Comparison of ENCODE assay signal across 9 cellular contexts in genomic region chr4:98663226-98664006, GRCh38. TPM values are rescaled to one million over a fixed set of nuclear protein-coding genes. Genes with fewer than 3 reads are reported as not detected.
DNase-seq lines count a peak whose midpoint lies in the region; ATAC-seq and TF ChIP-seq lines count a peak whose summit lies in the region.
"Had no signal": no experiment of that assay in that cellular context is flagged by ENCODE, and none has a peak within 500 bp of the region (broad histone marks: within the 10 kb centered on the region; RNA-seq: fewer than 3 reads in every experiment).

No MANE protein-coding gene starts in this region.

- H3K36me3 Mint-ChIP-seq in activated CD8-positive, alpha-beta T cell treated with anti-CD3 and anti-CD28 coated beads for 36 hours (ENCODE audit: low read depth) = no peaks in the 10 kb centered on the region
- H3K36me3 Mint-ChIP-seq in memory B cell = no peaks in the 10 kb centered on the region
- H3K36me3 Mint-ChIP-seq: brain had no signal

- DNase-seq in activated CD8-positive, alpha-beta T cell treated with anti-CD3 and anti-CD28 coated beads for 36 hours = peak; percentile 90
- DNase-seq in memory B cell (ENCODE audit: low spot score in 2 of 2) (peak; percentile 49 to 56), DMS153 (lab: John Stamatoyannopoulos, UW) (no peak), NCI-H510A treated with DMSO at 0.1 percent for 48 hours (lab: John Stamatoyannopoulos, UW) (no peak), NCI-H524 treated with DMSO at 0.1 percent for 48 hours (lab: John Stamatoyannopoulos, UW) (no peak)

- POLR2A ChIA-PET in activated CD8-positive, alpha-beta T cell treated with anti-CD3 and anti-CD28 coated beads for 36 hours (lab: Charles Lee) = interaction anchor here (0.5 to 1.4 kb wide), 10 partner anchors 21 to 266 kb away, joined by 3 to 5 read pairs (median 4); partner anchors contain the start of gene EIF4E

- peak overlapping the region in 7 of 11 experiments; percentile 16 to 65 (median 57); a peak in 13 of 22 replicates for H3K27ac ChIP-seq in BLaER1 treated with 17β-estradiol and CSF1 and Interleukin-3, amounts not matched to agents 10 nM and 100 nM

- peak overlapping the region; percentile 32 to 78 (median 66); a peak in 20 of 22 replicates for H3K4me2 ChIP-seq in BLaER1 treated with 17β-estradiol and CSF1 and Interleukin-3, amounts not matched to agents 10 nM and 100 nM

- no peaks in the 10 kb centered on the region for H4K20me1 ChIP-seq in BLaER1 treated with 17β-estradiol and CSF1 and Interleukin-3, amounts not matched to agents 10 nM and 100 nM

- ATAC-seq in GM19455 (IDR thresholded peaks at IDR 0.05; ENCODE audit: unreplicated experiment) (peak; percentile 66), HG03469 (IDR thresholded peaks at IDR 0.05; ENCODE audit: unreplicated experiment) (peak; percentile 71), memory B cell (ENCODE audit: low read depth) (peak; percentile 72)
- ATAC-seq in activated CD8-positive, alpha-beta T cell treated with anti-CD3 and anti-CD28 coated beads for 36 hours = peak; percentile 72

- intact Hi-C loops in activated CD8-positive, alpha-beta T cell treated with anti-CD3 and anti-CD28 coated beads for 36 hours (cut with micrococcal nuclease) = loop anchor here (1.0 to 5.0 kb wide), 4 partner anchors 61 to 264 kb away; partner anchors contain the start of gene EIF4E

- peak overlapping the region in 5 of 11 experiments; percentile 22 to 49 (median 30); a peak in 5 of 22 replicates for H3K9ac ChIP-seq in BLaER1 treated with 17β-estradiol and CSF1 and Interleukin-3, amounts not matched to agents 10 nM and 100 nM

- no peaks in the 10 kb centered on the region for H3K27me3 ChIP-seq in BLaER1 treated with 17β-estradiol and CSF1 and Interleukin-3, amounts not matched to agents 10 nM and 100 nM

- H3K4me3 ChIP-seq in BLaER1 treated with 17β-estradiol and CSF1 and Interleukin-3, amounts not matched to agents 10 nM and 100 nM = peak overlapping the region in 1 of 10 experiments; percentile 21; a peak in 2 of 20 replicates

- no peaks in the 10 kb centered on the region for H3K27me3 Mint-ChIP-seq in activated CD8-positive, alpha-beta T cell treated with anti-CD3 and anti-CD28 coated beads for 36 hours
- no peaks in the 10 kb centered on the region for H3K27me3 Mint-ChIP-seq in memory B cell
- H3K27me3 Mint-ChIP-seq: brain had no signal

- peaks cover 17 to 46% (median 37%) of the 10 kb centered on the region in 11 experiments for H3K9me3 ChIP-seq in BLaER1 treated with 17β-estradiol and CSF1 and Interleukin-3, amounts not matched to agents 10 nM and 100 nM (replicated peaks in 1 of 11)

- peaks cover 2% of the 10 kb centered on the region for H3K9me3 Mint-ChIP-seq in activated CD8-positive, alpha-beta T cell treated with anti-CD3 and anti-CD28 coated beads for 36 hours
- peaks cover 2% of the 10 kb centered on the region for H3K9me3 Mint-ChIP-seq in memory B cell

- peak overlapping the region; percentile 61 for H3K4me3 Mint-ChIP-seq in activated CD8-positive, alpha-beta T cell treated with anti-CD3 and anti-CD28 coated beads for 36 hours
- peak overlapping the region; percentile 83 for H3K4me3 Mint-ChIP-seq in memory B cell

- peaks cover 54% of the 10 kb centered on the region for H3K4me1 Mint-ChIP-seq in activated CD8-positive, alpha-beta T cell treated with anti-CD3 and anti-CD28 coated beads for 36 hours (ENCODE audit: low read depth)
- peaks cover 35% of the 10 kb centered on the region for H3K4me1 Mint-ChIP-seq in memory B cell

- H3K4me1 ChIP-seq in BLaER1 treated with 17β-estradiol and CSF1 and Interleukin-3, amounts not matched to agents 10 nM and 100 nM = peaks cover 10 to 18% (median 17%) of the 10 kb centered on the region in 10 experiments; a peak in 18 of 20 replicates

- H3K27ac Mint-ChIP-seq in activated CD8-positive, alpha-beta T cell treated with anti-CD3 and anti-CD28 coated beads for 36 hours = peak overlapping the region; percentile 95
- H3K27ac Mint-ChIP-seq in memory B cell = peak overlapping the region; percentile 100

- CTCF ChIA-PET in activated CD8-positive, alpha-beta T cell treated with anti-CD3 and anti-CD28 coated beads for 36 hours (lab: Charles Lee) = interaction anchor here (0.9 to 3.2 kb wide), 5 partner anchors 15 to 331 kb away, joined by 3 to 10 read pairs (median 4); partner anchors contain the start of gene METAP1

- no peaks in the 10 kb centered on the region for H3K36me3 ChIP-seq in BLaER1 treated with 17β-estradiol and CSF1 and Interleukin-3, amounts not matched to agents 10 nM and 100 nM

- no peak for TF ChIP-seq CTCF in activated CD8-positive, alpha-beta T cell treated with anti-CD3 and anti-CD28 coated beads for 36 hours (IDR thresholded peaks at IDR 0.05)

RNA-seq across cellular contexts. Expression of gene TSPAN5, which starts 5.0 kb away (rescaled TPM):
- total RNA-seq in activated CD8-positive, alpha-beta T cell treated with anti-CD3 and anti-CD28 coated beads for 36 hours = 10 to 100 TPM; 18.5 to 21.9 TPM

Comparison
In these comparisons a context has a peak if more than half of its experiments do, and no peak if none do; other contexts are left out.
1. DNase-seq: peak in activated CD8-positive, alpha-beta T cell treated with anti-CD3 and anti-CD28 coated beads for 36 hours (single experiment) and memory B cell (2 of 2); none in DMS153 (single experiment), NCI-H510A treated with DMSO at 0.1 percent for 48 hours (single experiment) and NCI-H524 treated with DMSO at 0.1 percent for 48 hours (single experiment).
2. Peak in every context shown above with its lines, with median percentiles within 50 percentile points of each other: ATAC-seq.